In the genomic region with DNA sequence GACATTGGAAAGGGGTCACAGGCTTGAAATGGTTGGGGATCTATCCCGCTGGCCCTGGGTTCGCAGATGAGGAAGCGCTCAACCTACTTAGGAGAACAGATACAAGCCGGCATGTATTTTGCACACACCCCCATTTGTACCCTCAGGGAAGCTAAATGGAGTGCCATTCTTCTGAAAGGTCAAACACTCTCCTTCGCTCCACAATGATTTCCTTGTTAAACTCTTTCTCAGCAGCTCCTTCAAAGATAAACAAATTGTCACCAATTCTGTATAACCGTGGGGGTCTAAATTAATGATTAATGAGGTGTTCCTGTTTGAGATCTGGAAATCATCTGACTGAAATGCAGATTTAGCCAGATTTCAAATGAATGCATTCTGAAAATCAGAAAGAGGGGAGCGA, we compare ENCODE assay signal across 25 cellular contexts.
"Had no signal": no experiment of that assay in that cellular context is flagged by ENCODE, and none has a peak within 500 bp of the region (broad histone marks: within the 10 kb centered on the region; RNA-seq: fewer than 3 reads in every experiment).

No MANE protein-coding gene starts in this region.

- H3K9me3 Mint-ChIP-seq: activated naive CD4-positive, alpha-beta T cell treated with anti-CD3 and anti-CD28 coated beads, Interleukin-2, amount 50 U/mL, for 72 hours; activated T-cell treated with anti-CD3 and anti-CD28 coated beads, Interleukin-2, amount 50 U/mL, for 24 hours; activated T-helper 17 cell treated with anti-CD3 and anti-CD28 coated beads, Interleukin-2, amount 50 U/mL, for 72 hours; natural killer cell; stimulated activated memory B cell treated with anti-CD40 and anti-IgM and Interleukin-4, amounts not matched to agents 10 μg/mL and 1 μg/mL and 100 μg/mL, for 72 hours had no signal

- H3K4me3 Mint-ChIP-seq: activated T-cell treated with anti-CD3 and anti-CD28 coated beads, Interleukin-2, amount 50 U/mL, for 24 hours; activated T-helper 17 cell treated with anti-CD3 and anti-CD28 coated beads, Interleukin-2, amount 50 U/mL, for 72 hours; natural killer cell; stimulated activated memory B cell treated with anti-CD40 and anti-IgM and Interleukin-4, amounts not matched to agents 10 μg/mL and 1 μg/mL and 100 μg/mL, for 72 hours had no signal

- H3K27ac ChIP-seq: ascending aorta, breast epithelium, coronary artery, ovary, right lobe of liver, skin epidermis, stomach, suprapubic skin, transverse colon had no signal

- H3K36me3 Mint-ChIP-seq: activated naive CD4-positive, alpha-beta T cell treated with anti-CD3 and anti-CD28 coated beads, Interleukin-2, amount 50 U/mL, for 72 hours; natural killer cell; stimulated activated memory B cell treated with anti-CD40 and anti-IgM and Interleukin-4, amounts not matched to agents 10 μg/mL and 1 μg/mL and 100 μg/mL, for 72 hours had no signal

- ATAC-seq: activated naive CD4-positive, alpha-beta T cell treated with anti-CD3 and anti-CD28 coated beads, Interleukin-2, amount 50 U/mL, for 72 hours; activated T-helper 17 cell treated with anti-CD3 and anti-CD28 coated beads, Interleukin-2, amount 50 U/mL, for 72 hours; left ventricle myocardium superior; natural killer cell; stimulated activated memory B cell treated with anti-CD40 and anti-IgM and Interleukin-4, amounts not matched to agents 10 μg/mL and 1 μg/mL and 100 μg/mL, for 72 hours had no signal

- H3K36me3 ChIP-seq: ascending aorta, breast epithelium, ovary, right lobe of liver, stomach, suprapubic skin, transverse colon had no signal

- H3K4me1 Mint-ChIP-seq: activated T-helper 17 cell treated with anti-CD3 and anti-CD28 coated beads, Interleukin-2, amount 50 U/mL, for 72 hours; natural killer cell; stimulated activated memory B cell treated with anti-CD40 and anti-IgM and Interleukin-4, amounts not matched to agents 10 μg/mL and 1 μg/mL and 100 μg/mL, for 72 hours had no signal

- H3K4me1 ChIP-seq: ascending aorta, breast epithelium, right lobe of liver, suprapubic skin, transverse colon had no signal

- H3K9me3 ChIP-seq: ascending aorta, breast epithelium, ovary, right lobe of liver, stomach, suprapubic skin, transverse colon had no signal

- H3K27me3 ChIP-seq: ascending aorta, breast epithelium, ovary, right lobe of liver had no signal

- H3K27ac Mint-ChIP-seq: activated naive CD4-positive, alpha-beta T cell treated with anti-CD3 and anti-CD28 coated beads, Interleukin-2, amount 50 U/mL, for 72 hours; activated T-cell treated with anti-CD3 and anti-CD28 coated beads, Interleukin-2, amount 50 U/mL, for 24 hours; activated T-helper 17 cell treated with anti-CD3 and anti-CD28 coated beads, Interleukin-2, amount 50 U/mL, for 72 hours; natural killer cell; stimulated activated memory B cell treated with anti-CD40 and anti-IgM and Interleukin-4, amounts not matched to agents 10 μg/mL and 1 μg/mL and 100 μg/mL, for 72 hours had no signal

- H3K4me3 ChIP-seq: ascending aorta, breast epithelium, coronary artery, ovary, right lobe of liver, skin epidermis, stomach, suprapubic skin, transverse colon had no signal

- FAIRE-seq: TTC549 had no signal

- DNase-seq: activated CD4-positive, alpha-beta T cell treated with anti-CD3 and anti-CD28 coated beads, Interleukin-2, amount 50 U/mL, for 4 hours; activated CD8-positive, alpha-beta memory T cell treated with anti-CD3 and anti-CD28 coated beads for 24 hours; activated CD8-positive, alpha-beta memory T cell treated with anti-CD3 and anti-CD28 coated beads, Interleukin-2, amount 50 U/mL, for 4 hours; activated T-cell treated with anti-CD3 and anti-CD28 coated beads, Interleukin-2, amount 50 U/mL, for 24 hours; erythroblast; foreskin fibroblast; hippocampal formation; left ventricle myocardium superior; mammary epithelial cell; midbrain; natural killer cell; ovary; right lobe of liver; stomach; T-helper 1 cell; transverse colon had no signal
